In the genomic region with DNA sequence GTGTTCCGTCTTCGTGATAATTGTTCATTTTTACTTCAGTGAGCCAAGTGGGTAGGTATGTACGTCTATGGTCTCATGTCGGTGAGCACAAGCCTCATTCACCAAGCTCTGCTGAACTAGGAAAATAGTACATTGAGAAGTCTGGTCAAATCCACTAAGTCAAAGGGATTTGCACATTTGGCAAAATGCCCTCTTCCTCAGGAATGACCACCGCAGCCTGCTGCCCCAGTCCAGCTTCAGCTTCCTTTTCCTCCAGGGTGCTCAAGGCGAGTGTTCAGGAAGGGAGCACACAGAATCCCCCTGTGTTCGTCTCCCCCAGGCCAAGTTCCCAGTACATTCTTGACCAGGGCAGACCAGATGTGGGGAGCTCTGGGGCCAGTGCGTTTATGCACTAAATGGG, we compare ENCODE assay signal across 22 cellular contexts. TPM values are rescaled to one million over a fixed set of nuclear protein-coding genes. Genes with fewer than 3 reads are reported as not detected.
DNase-seq lines count a peak whose midpoint lies in the region; ATAC-seq and TF ChIP-seq lines count a peak whose summit lies in the region.
"Had no signal": no experiment of that assay in that cellular context is flagged by ENCODE, and none has a peak within 500 bp of the region (broad histone marks: within the 10 kb centered on the region; RNA-seq: fewer than 3 reads in every experiment).

No MANE protein-coding gene starts in this region.

- peak; percentile 22 for ATAC-seq in sciatic nerve
- no peak for ATAC-seq in GM18861 (IDR thresholded peaks at IDR 0.05; ENCODE audit: unreplicated experiment)
- ATAC-seq: gastrocnemius medialis, left colon, right cardiac atrium had no signal

- DNase-seq in RPMI7951 (ENCODE audit: low read depth): peak; percentile 56
- DNase-seq in choroid plexus epithelial cell (ENCODE audit: low read depth): peak; percentile 56
- peak; percentile 78 for DNase-seq in iris pigment epithelial cell (ENCODE audit: low read depth)
- no peak for DNase-seq in sciatic nerve (ENCODE audit: low spot score)
- no peak for DNase-seq in germinal center (ENCODE audit: low spot score)
- DNase-seq in NCI-H226: no peak
- no peak for DNase-seq in HUDEP-2 (lab: John Stamatoyannopoulos, UW; ENCODE audit: unreplicated experiment in 76 of 76)
- DNase-seq: activated CD4-positive, alpha-beta T cell treated with anti-CD3 and anti-CD28 coated beads, Interleukin-2, amount 50 U/mL, for 48 hours; activated gamma-delta T cell treated with Interleukin-2 at 50 U/mL for 16 hours; amniotic stem cell; COR-L47; DND-41; gastrocnemius medialis; left colon; NCI-H1417; NCI-H748 treated with DMSO at 0.1 percent for 48 hours; PC-3; right cardiac atrium; stimulated activated naive CD4-positive, alpha-beta T cell; trophoblast cell had no signal

- intact Hi-C loops in sciatic nerve (cut with DNase I): no loop called here

- no peak overlapping the region for H3K4me3 ChIP-seq in choroid plexus epithelial cell (ENCODE audit: low read depth, low read length)
- H3K4me3 ChIP-seq: gastrocnemius medialis had no signal

- no peak for TF ChIP-seq CTCF in choroid plexus epithelial cell (conservative IDR thresholded peaks at IDR 0.05; ENCODE audit: low read depth, low read length)

RNA-seq across cellular contexts. Expression of a gene that starts 22.9 kb away (rescaled TPM):
- total RNA-seq in RPMI7951 (2014; rRNA removed; shearing (Covaris generic)): 0.39 TPM in 1 of 2 replicates, not detected in the other
- total RNA-seq in sciatic nerve: 26.9 TPM
- total RNA-seq: T-helper 2 cell treated with Interferon-gamma antibody and Interleukin-4, amounts not matched to agents 100 ng/mL and 5 ng/mL, for 36 hours had no signal

Comparison
In these comparisons a context has a peak if more than half of its experiments do, and no peak if none do; other contexts are left out.
1. DNase-seq: peak in RPMI7951 (single experiment), choroid plexus epithelial cell (single experiment) and iris pigment epithelial cell (single experiment); none in sciatic nerve (single experiment), germinal center (single experiment), NCI-H226 (single experiment) and HUDEP-2 (0 of 76).
2. RNA of a gene that starts 22.9 kb away (total RNA-seq): 26.9 TPM in sciatic nerve (single experiment); 0.39 TPM in RPMI7951; every median in the first group is over 10 times any median in the second.